ENCODE assay signal across 2 cellular contexts in the genomic region with DNA sequence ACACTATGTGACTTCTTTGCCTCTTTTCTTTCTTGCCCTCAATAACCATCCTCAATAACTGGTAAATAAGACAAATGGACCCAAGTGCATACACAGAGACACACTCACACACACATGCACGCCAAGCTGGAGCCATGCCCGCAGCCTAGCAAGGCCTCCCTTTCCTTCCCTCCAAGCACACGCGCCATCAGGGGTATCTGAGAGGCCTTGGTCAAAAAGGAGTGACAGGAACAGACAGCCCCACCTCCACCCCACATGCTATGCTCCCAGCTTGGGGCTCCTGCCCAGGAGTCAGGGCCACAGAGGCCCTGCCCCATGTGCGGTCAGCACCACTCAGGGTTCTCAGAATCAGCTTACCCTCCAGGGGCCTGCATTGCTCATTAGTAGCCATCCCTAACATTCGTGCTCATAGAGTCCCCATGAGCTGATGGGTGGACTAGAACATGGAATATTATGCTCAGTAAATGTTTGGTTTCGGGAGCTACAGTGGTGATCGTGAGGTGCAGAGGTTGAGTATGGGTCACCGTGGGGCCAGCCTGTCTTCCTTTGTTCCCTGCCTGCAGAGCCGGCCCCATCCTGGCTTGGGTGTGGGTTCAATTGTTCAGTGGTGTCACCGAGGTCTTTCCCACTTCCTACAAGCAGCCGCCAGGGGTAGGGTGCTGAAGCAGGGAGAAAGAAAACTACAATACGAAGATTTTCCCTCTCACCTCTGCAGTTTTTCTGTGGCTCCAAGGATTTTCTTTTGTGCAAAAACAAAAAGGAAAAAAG.
TF ChIP-seq lines count a peak whose summit lies in the region.

No MANE protein-coding gene starts in this region.

TF ChIP-seq in GM23338, 12 proteins besides CTCF, POLR2A, EP300 and RAD21 (continued from another document):
- TF ChIP-seq, protein P1, sequence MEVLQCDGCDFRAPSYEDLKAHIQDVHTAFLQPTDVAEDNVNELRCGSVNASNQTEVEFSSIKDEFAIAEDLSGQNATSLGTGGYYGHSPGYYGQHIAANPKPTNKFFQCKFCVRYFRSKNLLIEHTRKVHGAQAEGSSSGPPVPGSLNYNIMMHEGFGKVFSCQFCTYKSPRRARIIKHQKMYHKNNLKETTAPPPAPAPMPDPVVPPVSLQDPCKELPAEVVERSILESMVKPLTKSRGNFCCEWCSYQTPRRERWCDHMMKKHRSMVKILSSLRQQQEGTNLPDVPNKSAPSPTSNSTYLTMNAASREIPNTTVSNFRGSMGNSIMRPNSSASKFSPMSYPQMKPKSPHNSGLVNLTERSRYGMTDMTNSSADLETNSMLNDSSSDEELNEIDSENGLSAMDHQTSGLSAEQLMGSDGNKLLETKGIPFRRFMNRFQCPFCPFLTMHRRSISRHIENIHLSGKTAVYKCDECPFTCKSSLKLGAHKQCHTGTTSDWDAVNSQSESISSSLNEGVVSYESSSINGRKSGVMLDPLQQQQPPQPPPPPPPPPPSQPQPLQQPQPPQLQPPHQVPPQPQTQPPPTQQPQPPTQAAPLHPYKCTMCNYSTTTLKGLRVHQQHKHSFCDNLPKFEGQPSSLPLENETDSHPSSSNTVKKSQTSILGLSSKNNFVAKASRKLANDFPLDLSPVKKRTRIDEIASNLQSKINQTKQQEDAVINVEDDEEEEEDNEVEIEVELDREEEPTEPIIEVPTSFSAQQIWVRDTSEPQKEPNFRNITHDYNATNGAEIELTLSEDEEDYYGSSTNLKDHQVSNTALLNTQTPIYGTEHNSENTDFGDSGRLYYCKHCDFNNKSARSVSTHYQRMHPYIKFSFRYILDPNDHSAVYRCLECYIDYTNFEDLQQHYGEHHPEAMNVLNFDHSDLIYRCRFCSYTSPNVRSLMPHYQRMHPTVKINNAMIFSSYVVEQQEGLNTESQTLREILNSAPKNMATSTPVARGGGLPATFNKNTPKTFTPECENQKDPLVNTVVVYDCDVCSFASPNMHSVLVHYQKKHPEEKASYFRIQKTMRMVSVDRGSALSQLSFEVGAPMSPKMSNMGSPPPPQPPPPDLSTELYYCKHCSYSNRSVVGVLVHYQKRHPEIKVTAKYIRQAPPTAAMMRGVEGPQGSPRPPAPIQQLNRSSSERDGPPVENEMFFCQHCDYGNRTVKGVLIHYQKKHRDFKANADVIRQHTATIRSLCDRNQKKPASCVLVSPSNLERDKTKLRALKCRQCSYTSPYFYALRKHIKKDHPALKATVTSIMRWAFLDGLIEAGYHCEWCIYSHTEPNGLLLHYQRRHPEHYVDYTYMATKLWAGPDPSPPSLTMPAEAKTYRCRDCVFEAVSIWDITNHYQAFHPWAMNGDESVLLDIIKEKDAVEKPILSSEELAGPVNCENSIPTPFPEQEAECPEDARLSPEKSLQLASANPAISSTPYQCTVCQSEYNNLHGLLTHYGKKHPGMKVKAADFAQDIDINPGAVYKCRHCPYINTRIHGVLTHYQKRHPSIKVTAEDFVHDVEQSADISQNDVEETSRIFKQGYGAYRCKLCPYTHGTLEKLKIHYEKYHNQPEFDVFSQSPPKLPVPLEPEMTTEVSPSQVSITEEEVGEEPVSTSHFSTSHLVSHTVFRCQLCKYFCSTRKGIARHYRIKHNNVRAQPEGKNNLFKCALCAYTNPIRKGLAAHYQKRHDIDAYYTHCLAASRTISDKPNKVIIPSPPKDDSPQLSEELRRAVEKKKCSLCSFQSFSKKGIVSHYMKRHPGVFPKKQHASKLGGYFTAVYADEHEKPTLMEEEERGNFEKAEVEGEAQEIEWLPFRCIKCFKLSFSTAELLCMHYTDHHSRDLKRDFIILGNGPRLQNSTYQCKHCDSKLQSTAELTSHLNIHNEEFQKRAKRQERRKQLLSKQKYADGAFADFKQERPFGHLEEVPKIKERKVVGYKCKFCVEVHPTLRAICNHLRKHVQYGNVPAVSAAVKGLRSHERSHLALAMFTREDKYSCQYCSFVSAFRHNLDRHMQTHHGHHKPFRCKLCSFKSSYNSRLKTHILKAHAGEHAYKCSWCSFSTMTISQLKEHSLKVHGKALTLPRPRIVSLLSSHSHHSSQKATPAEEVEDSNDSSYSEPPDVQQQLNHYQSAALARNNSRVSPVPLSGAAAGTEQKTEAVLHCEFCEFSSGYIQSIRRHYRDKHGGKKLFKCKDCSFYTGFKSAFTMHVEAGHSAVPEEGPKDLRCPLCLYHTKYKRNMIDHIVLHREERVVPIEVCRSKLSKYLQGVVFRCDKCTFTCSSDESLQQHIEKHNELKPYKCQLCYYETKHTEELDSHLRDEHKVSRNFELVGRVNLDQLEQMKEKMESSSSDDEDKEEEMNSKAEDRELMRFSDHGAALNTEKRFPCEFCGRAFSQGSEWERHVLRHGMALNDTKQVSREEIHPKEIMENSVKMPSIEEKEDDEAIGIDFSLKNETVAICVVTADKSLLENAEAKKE (CRISPR knock-in tag; IDR thresholded peaks at IDR 0.05) = no peak
- no peak for TF ChIP-seq CREB1 (CRISPR knock-in tag; IDR thresholded peaks at IDR 0.05; ENCODE audit: low read depth)
- no peak for TF ChIP-seq ZNF331 (CRISPR knock-in tag; IDR thresholded peaks at IDR 0.05; ENCODE audit: low read depth)
- TF ChIP-seq, protein P2, sequence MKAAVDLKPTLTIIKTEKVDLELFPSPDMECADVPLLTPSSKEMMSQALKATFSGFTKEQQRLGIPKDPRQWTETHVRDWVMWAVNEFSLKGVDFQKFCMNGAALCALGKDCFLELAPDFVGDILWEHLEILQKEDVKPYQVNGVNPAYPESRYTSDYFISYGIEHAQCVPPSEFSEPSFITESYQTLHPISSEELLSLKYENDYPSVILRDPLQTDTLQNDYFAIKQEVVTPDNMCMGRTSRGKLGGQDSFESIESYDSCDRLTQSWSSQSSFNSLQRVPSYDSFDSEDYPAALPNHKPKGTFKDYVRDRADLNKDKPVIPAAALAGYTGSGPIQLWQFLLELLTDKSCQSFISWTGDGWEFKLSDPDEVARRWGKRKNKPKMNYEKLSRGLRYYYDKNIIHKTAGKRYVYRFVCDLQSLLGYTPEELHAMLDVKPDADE (IDR thresholded peaks at IDR 0.05) = no peak
- TF ChIP-seq NANOG (IDR thresholded peaks at IDR 0.05; ENCODE audit: borderline replicate concordance) = no peak
- TF ChIP-seq JUNB (IDR thresholded peaks at IDR 0.05; ENCODE audit: unreplicated experiment) = no peak
- TF ChIP-seq POLR2AphosphoS5 (IDR thresholded peaks at IDR 0.05; ENCODE audit: low read depth) = no peak
- no peak for TF ChIP-seq EZH2 (IDR thresholded peaks at IDR 0.05; ENCODE audit: low read depth, unreplicated experiment)

TF ChIP-seq in H1, 55 proteins besides CTCF, POLR2A, EP300 and RAD21 (continued from another document):
- TF ChIP-seq, protein P3, sequence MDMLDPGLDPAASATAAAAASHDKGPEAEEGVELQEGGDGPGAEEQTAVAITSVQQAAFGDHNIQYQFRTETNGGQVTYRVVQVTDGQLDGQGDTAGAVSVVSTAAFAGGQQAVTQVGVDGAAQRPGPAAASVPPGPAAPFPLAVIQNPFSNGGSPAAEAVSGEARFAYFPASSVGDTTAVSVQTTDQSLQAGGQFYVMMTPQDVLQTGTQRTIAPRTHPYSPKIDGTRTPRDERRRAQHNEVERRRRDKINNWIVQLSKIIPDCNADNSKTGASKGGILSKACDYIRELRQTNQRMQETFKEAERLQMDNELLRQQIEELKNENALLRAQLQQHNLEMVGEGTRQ (IDR thresholded peaks at IDR 0.05; ENCODE audit: low read length) = no peak
- no peak for TF ChIP-seq PHF8 (conservative IDR thresholded peaks at IDR 0.05; ENCODE audit: low read depth, low read length)
- no peak for TF ChIP-seq CREB1 (IDR thresholded peaks at IDR 0.05)
- no peak for TF ChIP-seq TAF7 (optimal IDR thresholded peaks at IDR 0.05; ENCODE audit: borderline replicate concordance, low read depth, low read length)
- no peak for TF ChIP-seq JUND (IDR thresholded peaks at IDR 0.05; ENCODE audit: low read length)
- no peak for TF ChIP-seq SP2 (IDR thresholded peaks at IDR 0.05; ENCODE audit: low read length)
- no peak for TF ChIP-seq GABPA (IDR thresholded peaks at IDR 0.05; ENCODE audit: borderline replicate concordance, insufficient read depth, low read length)
- no peak for TF ChIP-seq ZNF274 (IDR thresholded peaks at IDR 0.05; ENCODE audit: borderline replicate concordance, extremely low read depth, low read length)
- TF ChIP-seq NRF1 (IDR thresholded peaks at IDR 0.05; ENCODE audit: low read depth, low read length) = no peak
- TF ChIP-seq SRF (IDR thresholded peaks at IDR 0.05; ENCODE audit: low read depth, low read length) = no peak
- TF ChIP-seq SAP30 (IDR thresholded peaks at IDR 0.05; ENCODE audit: insufficient read depth, insufficient replicate concordance, low read length) = no peak
